In genomic region chr17:60391419-60392041, GRCh38 we compare ENCODE assay signal across 2 cellular contexts.
TF ChIP-seq lines count a peak whose summit lies in the region.

No MANE protein-coding gene starts in this region.

TF ChIP-seq in Ishikawa, 13 proteins besides CTCF, POLR2A, EP300 and RAD21 (continued from another document):
- TF ChIP-seq EGR1 (IDR thresholded peaks at IDR 0.05), result no peak; the same call in 1 of the 2 replicates
- TF ChIP-seq, protein P1, sequence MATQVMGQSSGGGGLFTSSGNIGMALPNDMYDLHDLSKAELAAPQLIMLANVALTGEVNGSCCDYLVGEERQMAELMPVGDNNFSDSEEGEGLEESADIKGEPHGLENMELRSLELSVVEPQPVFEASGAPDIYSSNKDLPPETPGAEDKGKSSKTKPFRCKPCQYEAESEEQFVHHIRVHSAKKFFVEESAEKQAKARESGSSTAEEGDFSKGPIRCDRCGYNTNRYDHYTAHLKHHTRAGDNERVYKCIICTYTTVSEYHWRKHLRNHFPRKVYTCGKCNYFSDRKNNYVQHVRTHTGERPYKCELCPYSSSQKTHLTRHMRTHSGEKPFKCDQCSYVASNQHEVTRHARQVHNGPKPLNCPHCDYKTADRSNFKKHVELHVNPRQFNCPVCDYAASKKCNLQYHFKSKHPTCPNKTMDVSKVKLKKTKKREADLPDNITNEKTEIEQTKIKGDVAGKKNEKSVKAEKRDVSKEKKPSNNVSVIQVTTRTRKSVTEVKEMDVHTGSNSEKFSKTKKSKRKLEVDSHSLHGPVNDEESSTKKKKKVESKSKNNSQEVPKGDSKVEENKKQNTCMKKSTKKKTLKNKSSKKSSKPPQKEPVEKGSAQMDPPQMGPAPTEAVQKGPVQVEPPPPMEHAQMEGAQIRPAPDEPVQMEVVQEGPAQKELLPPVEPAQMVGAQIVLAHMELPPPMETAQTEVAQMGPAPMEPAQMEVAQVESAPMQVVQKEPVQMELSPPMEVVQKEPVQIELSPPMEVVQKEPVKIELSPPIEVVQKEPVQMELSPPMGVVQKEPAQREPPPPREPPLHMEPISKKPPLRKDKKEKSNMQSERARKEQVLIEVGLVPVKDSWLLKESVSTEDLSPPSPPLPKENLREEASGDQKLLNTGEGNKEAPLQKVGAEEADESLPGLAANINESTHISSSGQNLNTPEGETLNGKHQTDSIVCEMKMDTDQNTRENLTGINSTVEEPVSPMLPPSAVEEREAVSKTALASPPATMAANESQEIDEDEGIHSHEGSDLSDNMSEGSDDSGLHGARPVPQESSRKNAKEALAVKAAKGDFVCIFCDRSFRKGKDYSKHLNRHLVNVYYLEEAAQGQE (IDR thresholded peaks at IDR 0.05; ENCODE audit: low read depth), result no peak
- TF ChIP-seq ZBTB7A (IDR thresholded peaks at IDR 0.05; ENCODE audit: low read depth), result peak; percentile 44; the same call in 1 of the 2 replicates

TF ChIP-seq in GM12878, 131 proteins besides CTCF, POLR2A, EP300 and RAD21 (continued from another document and continues in another):
- TF ChIP-seq, protein P2, sequence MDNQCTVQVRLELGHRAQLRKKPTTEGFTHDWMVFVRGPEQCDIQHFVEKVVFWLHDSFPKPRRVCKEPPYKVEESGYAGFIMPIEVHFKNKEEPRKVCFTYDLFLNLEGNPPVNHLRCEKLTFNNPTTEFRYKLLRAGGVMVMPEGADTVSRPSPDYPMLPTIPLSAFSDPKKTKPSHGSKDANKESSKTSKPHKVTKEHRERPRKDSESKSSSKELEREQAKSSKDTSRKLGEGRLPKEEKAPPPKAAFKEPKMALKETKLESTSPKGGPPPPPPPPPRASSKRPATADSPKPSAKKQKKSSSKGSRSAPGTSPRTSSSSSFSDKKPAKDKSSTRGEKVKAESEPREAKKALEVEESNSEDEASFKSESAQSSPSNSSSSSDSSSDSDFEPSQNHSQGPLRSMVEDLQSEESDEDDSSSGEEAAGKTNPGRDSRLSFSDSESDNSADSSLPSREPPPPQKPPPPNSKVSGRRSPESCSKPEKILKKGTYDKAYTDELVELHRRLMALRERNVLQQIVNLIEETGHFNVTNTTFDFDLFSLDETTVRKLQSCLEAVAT (IDR thresholded peaks at IDR 0.05), result 0 out of 2 replicates have a peak, but pooled peaks have one; percentile 63
- TF ChIP-seq CHD4 (IDR thresholded peaks at IDR 0.05), result no peak
- TF ChIP-seq, protein P3, sequence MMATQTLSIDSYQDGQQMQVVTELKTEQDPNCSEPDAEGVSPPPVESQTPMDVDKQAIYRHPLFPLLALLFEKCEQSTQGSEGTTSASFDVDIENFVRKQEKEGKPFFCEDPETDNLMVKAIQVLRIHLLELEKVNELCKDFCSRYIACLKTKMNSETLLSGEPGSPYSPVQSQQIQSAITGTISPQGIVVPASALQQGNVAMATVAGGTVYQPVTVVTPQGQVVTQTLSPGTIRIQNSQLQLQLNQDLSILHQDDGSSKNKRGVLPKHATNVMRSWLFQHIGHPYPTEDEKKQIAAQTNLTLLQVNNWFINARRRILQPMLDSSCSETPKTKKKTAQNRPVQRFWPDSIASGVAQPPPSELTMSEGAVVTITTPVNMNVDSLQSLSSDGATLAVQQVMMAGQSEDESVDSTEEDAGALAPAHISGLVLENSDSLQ (IDR thresholded peaks at IDR 0.05), result no peak
- no peak for TF ChIP-seq SREBF1 (IDR thresholded peaks at IDR 0.05; ENCODE audit: low read length)
- TF ChIP-seq MYC (IDR thresholded peaks at IDR 0.05; ENCODE audit: insufficient read depth, insufficient read length, insufficient replicate concordance, low read length, severe bottlenecking), result no peak
- 0 out of 2 replicates have a peak, but pooled peaks have one; percentile 42 for TF ChIP-seq SMARCA5 (IDR thresholded peaks at IDR 0.05)
- TF ChIP-seq USF2 (IDR thresholded peaks at IDR 0.05; ENCODE audit: borderline replicate concordance, low read depth, low read length), result no peak
- no peak for TF ChIP-seq SUZ12 (IDR thresholded peaks at IDR 0.05; ENCODE audit: unreplicated experiment)
- TF ChIP-seq MTA2 (IDR thresholded peaks at IDR 0.05; ENCODE audit: low read depth), result 0 out of 2 replicates have a peak, but pooled peaks have one; percentile 32
- TF ChIP-seq, protein P4, sequence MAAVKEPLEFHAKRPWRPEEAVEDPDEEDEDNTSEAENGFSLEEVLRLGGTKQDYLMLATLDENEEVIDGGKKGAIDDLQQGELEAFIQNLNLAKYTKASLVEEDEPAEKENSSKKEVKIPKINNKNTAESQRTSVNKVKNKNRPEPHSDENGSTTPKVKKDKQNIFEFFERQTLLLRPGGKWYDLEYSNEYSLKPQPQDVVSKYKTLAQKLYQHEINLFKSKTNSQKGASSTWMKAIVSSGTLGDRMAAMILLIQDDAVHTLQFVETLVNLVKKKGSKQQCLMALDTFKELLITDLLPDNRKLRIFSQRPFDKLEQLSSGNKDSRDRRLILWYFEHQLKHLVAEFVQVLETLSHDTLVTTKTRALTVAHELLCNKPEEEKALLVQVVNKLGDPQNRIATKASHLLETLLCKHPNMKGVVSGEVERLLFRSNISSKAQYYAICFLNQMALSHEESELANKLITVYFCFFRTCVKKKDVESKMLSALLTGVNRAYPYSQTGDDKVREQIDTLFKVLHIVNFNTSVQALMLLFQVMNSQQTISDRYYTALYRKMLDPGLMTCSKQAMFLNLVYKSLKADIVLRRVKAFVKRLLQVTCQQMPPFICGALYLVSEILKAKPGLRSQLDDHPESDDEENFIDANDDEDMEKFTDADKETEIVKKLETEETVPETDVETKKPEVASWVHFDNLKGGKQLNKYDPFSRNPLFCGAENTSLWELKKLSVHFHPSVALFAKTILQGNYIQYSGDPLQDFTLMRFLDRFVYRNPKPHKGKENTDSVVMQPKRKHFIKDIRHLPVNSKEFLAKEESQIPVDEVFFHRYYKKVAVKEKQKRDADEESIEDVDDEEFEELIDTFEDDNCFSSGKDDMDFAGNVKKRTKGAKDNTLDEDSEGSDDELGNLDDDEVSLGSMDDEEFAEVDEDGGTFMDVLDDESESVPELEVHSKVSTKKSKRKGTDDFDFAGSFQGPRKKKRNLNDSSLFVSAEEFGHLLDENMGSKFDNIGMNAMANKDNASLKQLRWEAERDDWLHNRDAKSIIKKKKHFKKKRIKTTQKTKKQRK (IDR thresholded peaks at IDR 0.05; ENCODE audit: low read depth, low read length), result no peak
- TF ChIP-seq STAT3 (IDR thresholded peaks at IDR 0.05; ENCODE audit: low read depth, low read length), result no peak
- TF ChIP-seq MYB (IDR thresholded peaks at IDR 0.05; ENCODE audit: borderline replicate concordance, low read depth, low read length), result no peak
- TF ChIP-seq CHD2 (IDR thresholded peaks at IDR 0.05; ENCODE audit: borderline replicate concordance, low read depth, low read length), result no peak
- TF ChIP-seq SIX5 (IDR thresholded peaks at IDR 0.05; ENCODE audit: low read depth, low read length, severe bottlenecking), result no peak
- no peak for TF ChIP-seq MEF2A (IDR thresholded peaks at IDR 0.05; ENCODE audit: insufficient read depth, low read depth, low read length)
- no peak for TF ChIP-seq CUX1 (IDR thresholded peaks at IDR 0.05; ENCODE audit: insufficient replicate concordance, low read depth, low read length)
- no peak for TF ChIP-seq NFYA (IDR thresholded peaks at IDR 0.05; ENCODE audit: borderline replicate concordance, low read depth, low read length)
- TF ChIP-seq RUNX3 (IDR thresholded peaks at IDR 0.05; ENCODE audit: low read length), result no peak
- TF ChIP-seq ZNF384 (IDR thresholded peaks at IDR 0.05; ENCODE audit: borderline replicate concordance, low read depth, low read length), result no peak
- no peak for TF ChIP-seq CBX5 (IDR thresholded peaks at IDR 0.05; ENCODE audit: low read depth)
- no peak for TF ChIP-seq MEF2B (IDR thresholded peaks at IDR 0.05; ENCODE audit: partially characterized antibody, poor library complexity, severe bottlenecking)
- TF ChIP-seq NR2F1 (conservative IDR thresholded peaks at IDR 0.05), result no peak
- no peak for TF ChIP-seq ESRRA (IDR thresholded peaks at IDR 0.05; ENCODE audit: low read length)
- TF ChIP-seq, protein P5, sequence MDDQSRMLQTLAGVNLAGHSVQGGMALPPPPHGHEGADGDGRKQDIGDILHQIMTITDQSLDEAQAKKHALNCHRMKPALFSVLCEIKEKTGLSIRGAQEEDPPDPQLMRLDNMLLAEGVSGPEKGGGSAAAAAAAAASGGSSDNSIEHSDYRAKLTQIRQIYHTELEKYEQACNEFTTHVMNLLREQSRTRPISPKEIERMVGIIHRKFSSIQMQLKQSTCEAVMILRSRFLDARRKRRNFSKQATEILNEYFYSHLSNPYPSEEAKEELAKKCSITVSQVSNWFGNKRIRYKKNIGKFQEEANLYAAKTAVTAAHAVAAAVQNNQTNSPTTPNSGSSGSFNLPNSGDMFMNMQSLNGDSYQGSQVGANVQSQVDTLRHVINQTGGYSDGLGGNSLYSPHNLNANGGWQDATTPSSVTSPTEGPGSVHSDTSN (IDR thresholded peaks at IDR 0.05; ENCODE audit: insufficient replicate concordance, low read depth, low read length), result no peak
- no peak for TF ChIP-seq SP1 (IDR thresholded peaks at IDR 0.05; ENCODE audit: low read depth, low read length)
- TF ChIP-seq TBL1XR1 (IDR thresholded peaks at IDR 0.05; ENCODE audit: low read depth, low read length), result peak; percentile 4; the same call in 1 of the 2 replicates
- TF ChIP-seq HDAC6 (IDR thresholded peaks at IDR 0.05; ENCODE audit: unreplicated experiment), result no peak
- TF ChIP-seq ATF7 (IDR thresholded peaks at IDR 0.05; ENCODE audit: low read depth), result no peak
- no peak for TF ChIP-seq PAX8 (IDR thresholded peaks at IDR 0.05)
- 0 out of 2 replicates have a peak, but pooled peaks have one; percentile 55 for TF ChIP-seq NKRF (conservative IDR thresholded peaks at IDR 0.05)
- TF ChIP-seq, protein P6, sequence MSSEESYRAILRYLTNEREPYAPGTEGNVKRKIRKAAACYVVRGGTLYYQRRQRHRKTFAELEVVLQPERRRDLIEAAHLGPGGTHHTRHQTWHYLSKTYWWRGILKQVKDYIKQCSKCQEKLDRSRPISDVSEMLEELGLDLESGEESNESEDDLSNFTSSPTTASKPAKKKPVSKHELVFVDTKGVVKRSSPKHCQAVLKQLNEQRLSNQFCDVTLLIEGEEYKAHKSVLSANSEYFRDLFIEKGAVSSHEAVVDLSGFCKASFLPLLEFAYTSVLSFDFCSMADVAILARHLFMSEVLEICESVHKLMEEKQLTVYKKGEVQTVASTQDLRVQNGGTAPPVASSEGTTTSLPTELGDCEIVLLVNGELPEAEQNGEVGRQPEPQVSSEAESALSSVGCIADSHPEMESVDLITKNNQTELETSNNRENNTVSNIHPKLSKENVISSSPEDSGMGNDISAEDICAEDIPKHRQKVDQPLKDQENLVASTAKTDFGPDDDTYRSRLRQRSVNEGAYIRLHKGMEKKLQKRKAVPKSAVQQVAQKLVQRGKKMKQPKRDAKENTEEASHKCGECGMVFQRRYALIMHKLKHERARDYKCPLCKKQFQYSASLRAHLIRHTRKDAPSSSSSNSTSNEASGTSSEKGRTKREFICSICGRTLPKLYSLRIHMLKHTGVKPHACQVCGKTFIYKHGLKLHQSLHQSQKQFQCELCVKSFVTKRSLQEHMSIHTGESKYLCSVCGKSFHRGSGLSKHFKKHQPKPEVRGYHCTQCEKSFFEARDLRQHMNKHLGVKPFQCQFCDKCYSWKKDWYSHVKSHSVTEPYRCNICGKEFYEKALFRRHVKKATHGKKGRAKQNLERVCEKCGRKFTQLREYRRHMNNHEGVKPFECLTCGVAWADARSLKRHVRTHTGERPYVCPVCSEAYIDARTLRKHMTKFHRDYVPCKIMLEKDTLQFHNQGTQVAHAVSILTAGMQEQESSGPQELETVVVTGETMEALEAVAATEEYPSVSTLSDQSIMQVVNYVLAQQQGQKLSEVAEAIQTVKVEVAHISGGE (CRISPR knock-in tag; IDR thresholded peaks at IDR 0.05), result no peak
- TF ChIP-seq FOS (IDR thresholded peaks at IDR 0.05; ENCODE audit: borderline replicate concordance, extremely low read depth, insufficient read length), result no peak
